In genomic region chr1:201092738-201093137, GRCh38 we compare ENCODE assay signal across 9 cellular contexts. TPM values are rescaled to one million over a fixed set of nuclear protein-coding genes. Genes with fewer than 3 reads are reported as not detected.
"Had no signal": no experiment of that assay in that cellular context is flagged by ENCODE, and none has a peak within 500 bp of the region (broad histone marks: within the 10 kb centered on the region; RNA-seq: fewer than 3 reads in every experiment).

No MANE protein-coding gene starts in this region.

- H3K36me3 ChIP-seq: HAP-1 had no signal

- H3K27ac Mint-ChIP-seq: GM23338, IgD-negative memory B cell had no signal

- H3K4me2 ChIP-seq: GM23338 had no signal

- H3K4me3 Mint-ChIP-seq: GM23338, IgD-negative memory B cell had no signal

- H3K9me3 ChIP-seq: HAP-1 had no signal

- H3K36me3 Mint-ChIP-seq: IgD-negative memory B cell had no signal

- ATAC-seq: GM23338, HCT116 had no signal

- H3K9me3 Mint-ChIP-seq: GM23338 had no signal

- FAIRE-seq: HTR-8/SVneo had no signal

- DNase-seq: H7, KG1 had no signal

- H3K4me1 ChIP-seq: HAP-1 had no signal

- H3K4me3 ChIP-seq: GM23338, HAP-1 had no signal

- H2AFZ ChIP-seq: GM23338 had no signal

RNA-seq across cellular contexts. Expression of gene CACNA1S, which starts 19.5 kb away (rescaled TPM):
- total RNA-seq: H4, H7, HT-29 had no signal
- polyA plus RNA-seq: GM23338, IgD-negative memory B cell had no signal

RNA-seq across cellular contexts. Expression of gene ASCL5, which starts 34.2 kb away (rescaled TPM):
- total RNA-seq: GM23338, H4, H7, HT-29 had no signal
- polyA plus RNA-seq: GM23338, IgD-negative memory B cell had no signal
